ENCODE assay signal across 16 cellular contexts in the genomic region with DNA sequence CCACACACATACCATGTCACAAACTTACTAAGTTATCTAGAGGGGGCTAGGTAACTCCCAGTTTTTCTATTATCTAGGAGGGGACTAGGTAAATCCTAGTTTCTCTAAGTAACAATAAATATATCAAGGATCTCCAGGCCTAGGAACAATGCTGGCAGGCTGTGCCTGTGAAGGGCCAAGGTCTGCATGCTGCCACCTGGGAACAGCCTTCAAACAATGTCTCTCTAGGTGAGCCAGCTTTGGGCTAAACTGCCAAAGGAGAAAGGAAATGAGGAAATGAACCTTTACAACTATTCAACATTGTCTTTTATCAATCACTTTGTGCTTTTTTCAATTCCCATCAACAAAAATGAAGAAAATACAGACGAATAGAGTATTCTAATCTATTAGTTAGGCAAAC. TPM values are rescaled to one million over a fixed set of nuclear protein-coding genes. Genes with fewer than 3 reads are reported as not detected.
A peak's percentile ranks its signal among the peaks of the same experiment; 100 is the strongest.
DNase-seq lines count a peak whose midpoint lies in the region; ATAC-seq and TF ChIP-seq lines count a peak whose summit lies in the region.
"Had no signal": no experiment of that assay in that cellular context is flagged by ENCODE, and none has a peak within 500 bp of the region (broad histone marks: within the 10 kb centered on the region; RNA-seq: fewer than 3 reads in every experiment).

No MANE protein-coding gene starts in this region.

- H3K4me3 Mint-ChIP-seq in memory B cell: no peak overlapping the region
- no peak overlapping the region for H3K4me3 Mint-ChIP-seq in progenitor cell of endocrine pancreas (ENCODE audit: low read depth)
- H3K4me3 Mint-ChIP-seq: CD14-positive monocyte; CD4-positive, alpha-beta memory T cell had no signal

- H3K9me3 ChIP-seq in cardiac muscle cell (ENCODE audit: low read depth) (no peaks in the 10 kb centered on the region), heart left ventricle (no peaks in the 10 kb centered on the region)
- H3K9me3 ChIP-seq: BLaER1 had no signal

- H3K4me1 Mint-ChIP-seq in memory B cell: peaks cover 2% of the 10 kb centered on the region
- no peaks in the 10 kb centered on the region for H3K4me1 Mint-ChIP-seq in progenitor cell of endocrine pancreas (ENCODE audit: low read depth)
- H3K4me1 Mint-ChIP-seq: CD14-positive monocyte had no signal

- peaks cover 3% of the 10 kb centered on the region for H3K4me1 ChIP-seq in cardiac muscle cell (ENCODE audit: low read depth)
- H3K4me1 ChIP-seq in heart left ventricle: peaks cover 0 to 4% (median 0%) of the 10 kb centered on the region in 12 donors
- H3K4me1 ChIP-seq: BLaER1 had no signal

- H3K4me3 ChIP-seq in cardiac muscle cell: no peak overlapping the region
- H3K4me3 ChIP-seq in heart left ventricle: no peak overlapping the region
- H3K4me3 ChIP-seq: BLaER1 had no signal

- H3K27ac ChIP-seq in cardiac muscle cell (peak overlapping the region; percentile 28), heart left ventricle (no peak overlapping the region)
- H3K27ac ChIP-seq: BLaER1 had no signal

- H3K36me3 Mint-ChIP-seq in memory B cell (peaks cover 17% of the 10 kb centered on the region), progenitor cell of endocrine pancreas (ENCODE audit: insufficient read depth) (peaks cover 4% of the 10 kb centered on the region)

- no peaks in the 10 kb centered on the region for H3K36me3 ChIP-seq in cardiac muscle cell
- peaks cover 0 to 74% (median 33%) of the 10 kb centered on the region in 9 donors for H3K36me3 ChIP-seq in heart left ventricle

- H3K9me3 Mint-ChIP-seq in memory B cell (no peaks in the 10 kb centered on the region), progenitor cell of endocrine pancreas (ENCODE audit: low read depth) (no peaks in the 10 kb centered on the region)
- H3K9me3 Mint-ChIP-seq: CD14-positive monocyte; CD4-positive, alpha-beta memory T cell had no signal

- TF ChIP-seq POLR2A in heart left ventricle (IDR thresholded peaks at IDR 0.05): no peak

- TF ChIP-seq CTCF in cardiac muscle cell (IDR thresholded peaks at IDR 0.05; ENCODE audit: low read depth, low read length): no peak
- TF ChIP-seq CTCF in heart left ventricle (IDR thresholded peaks at IDR 0.05): no peak
- TF ChIP-seq CTCF in progenitor cell of endocrine pancreas (IDR thresholded peaks at IDR 0.05; ENCODE audit: unreplicated experiment): no peak

- H3K27ac Mint-ChIP-seq in memory B cell (peak overlapping the region; percentile 77), progenitor cell of endocrine pancreas (peak overlapping the region; percentile 62)
- H3K27ac Mint-ChIP-seq: CD14-positive monocyte had no signal

- whole genome bisulfite sequencing in heart left ventricle, 4 donors: 69 to 87% (median 77%) methylated on average over 1 of the region's 1 CpG

- intact Hi-C loops in heart left ventricle (cut with DNase I): no loop called here

- no peaks in the 10 kb centered on the region for H3K27me3 Mint-ChIP-seq in memory B cell
- no peaks in the 10 kb centered on the region for H3K27me3 Mint-ChIP-seq in progenitor cell of endocrine pancreas
- H3K27me3 Mint-ChIP-seq: CD4-positive, alpha-beta memory T cell had no signal

- DNase-seq in cardiac muscle cell (ENCODE audit: low read depth in 1 of 2, low spot score in 1 of 2) (no peak), heart left ventricle (no peak), memory B cell (ENCODE audit: low spot score in 2 of 2) (no peak), progenitor cell of endocrine pancreas (ENCODE audit: low spot score, unreplicated experiment) (no peak), T-helper 9 cell (no peak), nucleus accumbens (lab: John Stamatoyannopoulos, UW) (no peak)
- DNase-seq: 8988T; CD4-positive, alpha-beta memory T cell; DMS153; DMS79; GDM1; HCEC 1CT; IMR-90 had no signal

- H3K27me3 ChIP-seq in cardiac muscle cell (no peaks in the 10 kb centered on the region), heart left ventricle (no peaks in the 10 kb centered on the region)
- H3K27me3 ChIP-seq: BLaER1 had no signal

- no peak for ATAC-seq in heart left ventricle
- no peak for ATAC-seq in memory B cell (ENCODE audit: low read depth)
- no peak for ATAC-seq in GM21717 (IDR thresholded peaks at IDR 0.05; ENCODE audit: unreplicated experiment)

RNA-seq across cellular contexts. Expression of a gene that starts 23.2 kb away (rescaled TPM):
- total RNA-seq in cardiac muscle cell (20.5 and 31.6 TPM in 2 replicates), heart left ventricle (10 to 100 TPM in 8 of 9 donors, 1 to 10 TPM in 1; 9.9 to 14.0 (median 12.8) TPM), progenitor cell of endocrine pancreas (28.1 and 30.6 TPM in 2 replicates)
- polyA plus RNA-seq in cardiac muscle cell (9.1 TPM in 2 replicates), heart left ventricle (1 to 10 TPM; 1.6 to 7.4 TPM)
